ENCODE assay signal across 22 cellular contexts in genomic region chr1:205741681-205742080, GRCh38. TPM values are rescaled to one million over a fixed set of nuclear protein-coding genes. Genes with fewer than 3 reads are reported as not detected.
DNase-seq lines count a peak whose midpoint lies in the region; ATAC-seq and TF ChIP-seq lines count a peak whose summit lies in the region.
"Had no signal": no experiment of that assay in that cellular context is flagged by ENCODE, and none has a peak within 500 bp of the region (broad histone marks: within the 10 kb centered on the region; RNA-seq: fewer than 3 reads in every experiment).

No MANE protein-coding gene starts in this region.

- H2AFZ ChIP-seq in GM23338 = no peak overlapping the region

- CTCF ChIA-PET in activated naive CD4-positive, alpha-beta T cell treated with anti-CD3 and anti-CD28 coated beads, Interleukin-2, amount 10 ng/mL, durations not matched to agents 7 days and 5 days (lab: Charles Lee) = no interaction called here

- 0 out of 2 replicates have a peak, but pooled peaks cover 3% of the 10 kb centered on the region for H3F3A ChIP-seq in GM23338 (replicated peaks; ENCODE audit: low read depth)

- no peak for DNase-seq in activated naive CD4-positive, alpha-beta T cell treated with anti-CD3 and anti-CD28 coated beads, Interleukin-2, amount 10 ng/mL, durations not matched to agents 7 days and 5 days
- no peak for DNase-seq in activated naive CD4-positive, alpha-beta T cell treated with Interleukin-2 at 50 U/mL for 16 hours
- DNase-seq in GM23338 (ENCODE audit: low spot score) = no peak
- no peak for DNase-seq in T-helper 17 cell
- DNase-seq in GOT3 (lab: John Stamatoyannopoulos, UW) = no peak
- DNase-seq in OCI-M2 (lab: John Stamatoyannopoulos, UW; ENCODE audit: unreplicated experiment) = no peak
- DNase-seq in GDM1 (lab: John Stamatoyannopoulos, UW) = no peak
- DNase-seq: BE2C; glutamatergic neuron; NCI-H1105; NCI-H1930; NCI-H226; NCI-H748 treated with DMSO at 0.1 percent for 48 hours; small intestine; stimulated activated CD4-positive, alpha-beta T cell treated with anti-CD3 and anti-CD28 coated beads, Interleukin-1b, Interleukin-23, amount 100 ng/mL, for 48 hours; SW 1271 had no signal

- no peak for TF ChIP-seq CTCF in GM23338 (conservative IDR thresholded peaks at IDR 0.05; ENCODE audit: low read depth in 2 of 2)
- no peak for TF ChIP-seq CTCF in nephron (IDR thresholded peaks at IDR 0.05; ENCODE audit: unreplicated experiment in 3 of 3)

- no peak overlapping the region for H3K4me3 Mint-ChIP-seq in activated naive CD4-positive, alpha-beta T cell treated with anti-CD3 and anti-CD28 coated beads, Interleukin-2, amount 10 ng/mL, durations not matched to agents 7 days and 5 days
- H3K4me3 Mint-ChIP-seq in GM23338 (no peak overlapping the region), T-helper 17 cell (no peak overlapping the region), nephron (no peak overlapping the region)
- H3K4me3 Mint-ChIP-seq: activated naive CD4-positive, alpha-beta T cell treated with anti-CD3 and anti-CD28 coated beads, Interleukin-2, amount 50 U/mL, for 24 hours had no signal

- H3K27ac ChIP-seq in GM23338 (ENCODE audit: low read depth) = peak overlapping the region; percentile 35
- H3K27ac ChIP-seq: A549, upper lobe of left lung had no signal

- H3K36me3 ChIP-seq in GM23338 (ENCODE audit: insufficient read depth) = no peaks in the 10 kb centered on the region

- H3K4me1 Mint-ChIP-seq in activated naive CD4-positive, alpha-beta T cell treated with anti-CD3 and anti-CD28 coated beads, Interleukin-2, amount 10 ng/mL, durations not matched to agents 7 days and 5 days = peaks cover 42% of the 10 kb centered on the region
- H3K4me1 Mint-ChIP-seq in GM23338 = peaks cover 45% of the 10 kb centered on the region
- H3K4me1 Mint-ChIP-seq in T-helper 17 cell = peaks cover 27% of the 10 kb centered on the region
- peaks cover 43% of the 10 kb centered on the region for H3K4me1 Mint-ChIP-seq in nephron

- H3K79me2 ChIP-seq in GM23338 (replicated peaks; ENCODE audit: insufficient read depth) = peaks cover 100% of the 10 kb centered on the region

- no peaks in the 10 kb centered on the region for H3K9me2 ChIP-seq in GM23338 (ENCODE audit: insufficient read depth)

- H3K27ac Mint-ChIP-seq in activated naive CD4-positive, alpha-beta T cell treated with anti-CD3 and anti-CD28 coated beads, Interleukin-2, amount 10 ng/mL, durations not matched to agents 7 days and 5 days = peak overlapping the region; percentile 64
- H3K27ac Mint-ChIP-seq in GM23338 = no peak overlapping the region
- H3K27ac Mint-ChIP-seq in T-helper 17 cell = peak overlapping the region; percentile 19
- peak overlapping the region; percentile 34 to 83 (median 66) for H3K27ac Mint-ChIP-seq in nephron

- H3K9me3 Mint-ChIP-seq in activated naive CD4-positive, alpha-beta T cell treated with anti-CD3 and anti-CD28 coated beads, Interleukin-2, amount 10 ng/mL, durations not matched to agents 7 days and 5 days = no peaks in the 10 kb centered on the region
- H3K9me3 Mint-ChIP-seq in GM23338 (no peaks in the 10 kb centered on the region), nephron (no peaks in the 10 kb centered on the region)
- H3K9me3 Mint-ChIP-seq: activated naive CD4-positive, alpha-beta T cell treated with anti-CD3 and anti-CD28 coated beads, Interleukin-2, amount 50 U/mL, for 24 hours had no signal

- no peaks in the 10 kb centered on the region for H3K9me3 ChIP-seq in T-helper 17 cell (ENCODE audit: control insufficient read depth, low read length, poor library complexity, severe bottlenecking)
- H3K9me3 ChIP-seq: A549, BE2C, upper lobe of left lung had no signal

- peak overlapping the region; percentile 12; the same call in 1 of the 2 replicates for H3K4me2 ChIP-seq in GM23338
- H3K4me2 ChIP-seq: A549 had no signal

- no peaks in the 10 kb centered on the region for H3K27me3 Mint-ChIP-seq in activated naive CD4-positive, alpha-beta T cell treated with anti-CD3 and anti-CD28 coated beads, Interleukin-2, amount 10 ng/mL, durations not matched to agents 7 days and 5 days
- H3K27me3 Mint-ChIP-seq in GM23338 (ENCODE audit: insufficient read depth, low read depth, poor library complexity) (peaks cover 7% of the 10 kb centered on the region), T-helper 17 cell (no peaks in the 10 kb centered on the region), nephron (ENCODE audit: low read depth) (no peaks in the 10 kb centered on the region)
- H3K27me3 Mint-ChIP-seq: activated naive CD4-positive, alpha-beta T cell treated with anti-CD3 and anti-CD28 coated beads, Interleukin-2, amount 50 U/mL, for 24 hours had no signal

- peaks cover 42% of the 10 kb centered on the region for H3K4me1 ChIP-seq in GM23338 (ENCODE audit: insufficient read depth)

- peaks cover 19% of the 10 kb centered on the region for H3K36me3 Mint-ChIP-seq in activated naive CD4-positive, alpha-beta T cell treated with anti-CD3 and anti-CD28 coated beads, Interleukin-2, amount 10 ng/mL, durations not matched to agents 7 days and 5 days
- peaks cover 33% of the 10 kb centered on the region for H3K36me3 Mint-ChIP-seq in GM23338 (ENCODE audit: low read depth)
- H3K36me3 Mint-ChIP-seq in T-helper 17 cell (ENCODE audit: low read depth) = no peaks in the 10 kb centered on the region
- H3K36me3 Mint-ChIP-seq in nephron (ENCODE audit: low read depth) = peaks cover 30% of the 10 kb centered on the region

- no peaks in the 10 kb centered on the region for H3K27me3 ChIP-seq in GM23338 (ENCODE audit: insufficient read depth)
- H3K27me3 ChIP-seq: BE2C, upper lobe of left lung had no signal

- H4K20me1 ChIP-seq in GM23338 (replicated peaks; ENCODE audit: insufficient read depth) = peaks cover 81% of the 10 kb centered on the region

- no peak for ATAC-seq in GM23338
- ATAC-seq in T-helper 17 cell = no peak
- ATAC-seq: A549, HCT116, Right ventricle myocardium inferior had no signal

- no peak overlapping the region for H3K4me3 ChIP-seq in GM23338
- H3K4me3 ChIP-seq: A549, upper lobe of left lung had no signal

TF ChIP-seq in GM23338, 12 proteins besides CTCF, POLR2A, EP300 and RAD21:
- TF ChIP-seq REST (IDR thresholded peaks at IDR 0.05; ENCODE audit: unreplicated experiment) (no peak), ETS1 (IDR thresholded peaks at IDR 0.05) (no peak), CREB1 (CRISPR knock-in tag; IDR thresholded peaks at IDR 0.05; ENCODE audit: low read depth) (no peak)

RNA-seq across cellular contexts. Expression of gene NUCKS1, which starts 8.3 kb away (rescaled TPM):
- 296 and 307 TPM in 2 replicates for total RNA-seq in GM23338 (2014; rRNA removed; shearing (Covaris generic))
- 239 and 255 TPM in 2 replicates for polyA plus RNA-seq in GM23338 (2016; fragmentation: Nextera tagmentation; extraction: Ambion mirVana)
- 10 to 100 TPM; 68.7 to 73.2 TPM for total RNA-seq in T-helper 17 cell

RNA-seq across cellular contexts. Expression of gene RAB29, which starts 33.6 kb away (rescaled TPM):
- 9.1 and 14.8 TPM in 2 replicates for total RNA-seq in GM23338 (2014; rRNA removed; shearing (Covaris generic))
- polyA plus RNA-seq in GM23338 (2016; fragmentation: Nextera tagmentation; extraction: Ambion mirVana) = 6.4 and 7.1 TPM in 2 replicates
- total RNA-seq in T-helper 17 cell = 10 to 100 TPM; 30.5 to 38.2 TPM
